19 cellular contexts compared by ENCODE assay signal in genomic region chr17:10026786-10027046, GRCh38.
DNase-seq lines count a peak whose midpoint lies in the region; ATAC-seq and TF ChIP-seq lines count a peak whose summit lies in the region.
"Had no signal": no experiment of that assay in that cellular context is flagged by ENCODE, and none has a peak within 500 bp of the region (broad histone marks: within the 10 kb centered on the region; RNA-seq: fewer than 3 reads in every experiment).

No MANE protein-coding gene starts in this region.

- ATAC-seq in heart left ventricle (no peak), GM21526 (IDR thresholded peaks at IDR 0.05; ENCODE audit: low FRiP score, unreplicated experiment) (no peak), GM21381 (IDR thresholded peaks at IDR 0.05; ENCODE audit: unreplicated experiment) (no peak)

- 83 to 89% (median 85%) methylated on average over 3 of the region's 3 CpGs for WGBS in heart left ventricle, 4 donors

- no peak for TF ChIP-seq POLR2A in heart left ventricle (IDR thresholded peaks at IDR 0.05)

- no peak overlapping the region for H3K4me3 ChIP-seq in left ventricle myocardium inferior
- H3K4me3 ChIP-seq in heart left ventricle = no peak overlapping the region
- H3K4me3 ChIP-seq: GM23338 had no signal

- H3K9me3 ChIP-seq in left ventricle myocardium inferior (replicated peaks) (no peaks in the 10 kb centered on the region), heart left ventricle (no peaks in the 10 kb centered on the region)

- peaks cover 61% of the 10 kb centered on the region for H3K4me1 Mint-ChIP-seq in brain
- H3K4me1 Mint-ChIP-seq in mesothelial cell of epicardium = peaks cover 32% of the 10 kb centered on the region
- H3K4me1 Mint-ChIP-seq: CD4-positive, alpha-beta memory T cell had no signal

- TF ChIP-seq CTCF in left ventricle myocardium inferior (IDR thresholded peaks at IDR 0.05; ENCODE audit: borderline replicate concordance) (no peak), heart left ventricle (IDR thresholded peaks at IDR 0.05) (no peak), brain (conservative IDR thresholded peaks at IDR 0.05) (no peak), mesothelial cell of epicardium (IDR thresholded peaks at IDR 0.05; ENCODE audit: unreplicated experiment) (no peak)

- H3K9me3 Mint-ChIP-seq in brain = peaks cover 0 to 6% (median 2%) of the 10 kb centered on the region in 5 experiments
- no peaks in the 10 kb centered on the region for H3K9me3 Mint-ChIP-seq in mesothelial cell of epicardium
- H3K9me3 Mint-ChIP-seq: CD4-positive, alpha-beta memory T cell; GM23338 had no signal

- H3K27me3 ChIP-seq in left ventricle myocardium inferior (ENCODE audit: low read depth) (no peaks in the 10 kb centered on the region), heart left ventricle (no peaks in the 10 kb centered on the region)

- no peaks in the 10 kb centered on the region for H3K36me3 ChIP-seq in left ventricle myocardium inferior
- peaks cover 0 to 13% (median 0%) of the 10 kb centered on the region in 9 donors for H3K36me3 ChIP-seq in heart left ventricle

- intact Hi-C loops in left ventricle myocardium inferior (cut with micrococcal nuclease) = no loop called here
- intact Hi-C loops in heart left ventricle (cut with DNase I) = loop anchor here in 1 of 10 donors (5.0 kb wide), 1 partner anchor 59 kb away; no protein-coding TSS in a partner anchor
- intact Hi-C loops in cardiac septum (cut with DNase I) = no loop called here

- DNase-seq in left ventricle myocardium inferior (no peak), heart left ventricle (no peak), mesothelial cell of epicardium (ENCODE audit: low spot score in 2 of 2, unreplicated experiment in 2 of 2) (no peak), cardiac septum (ENCODE audit: low spot score) (no peak)
- DNase-seq: 8988T; CD4-positive, alpha-beta memory T cell; DMS53; NCI-H187; NCI-H2107; NCI-H2227 treated with DMSO at 0.1 percent for 48 hours; NCI-H510A treated with DMSO at 0.1 percent for 48 hours; NCI-H774; OCI-M1; Right ventricle myocardium superior had no signal

- peak overlapping the region; percentile 91 to 100 (median 95) for H3K27ac Mint-ChIP-seq in brain
- peak overlapping the region; percentile 14 for H3K27ac Mint-ChIP-seq in mesothelial cell of epicardium
- H3K27ac Mint-ChIP-seq: CD4-positive, alpha-beta memory T cell had no signal

- H3K27me3 Mint-ChIP-seq in brain (peaks cover 6% of the 10 kb centered on the region), mesothelial cell of epicardium (ENCODE audit: low read depth) (no peaks in the 10 kb centered on the region)
- H3K27me3 Mint-ChIP-seq: CD4-positive, alpha-beta memory T cell had no signal

- H3K27ac ChIP-seq in left ventricle myocardium inferior (replicated peaks) (peak overlapping the region; percentile 19), heart left ventricle (no peak overlapping the region), temporal lobe (ENCODE audit: low read depth, low read length) (peak overlapping the region; percentile 88)

- H3K4me3 Mint-ChIP-seq in brain = peak overlapping the region in 3 of 5 experiments; percentile 82 to 94 (median 91)
- H3K4me3 Mint-ChIP-seq in mesothelial cell of epicardium = no peak overlapping the region
- H3K4me3 Mint-ChIP-seq: CD4-positive, alpha-beta memory T cell; GM23338 had no signal

- peaks cover 63% of the 10 kb centered on the region for H3K4me1 ChIP-seq in left ventricle myocardium inferior
- peaks cover 0 to 73% (median 18%) of the 10 kb centered on the region in 12 donors for H3K4me1 ChIP-seq in heart left ventricle

- H3K36me3 Mint-ChIP-seq in brain = no peaks in the 10 kb centered on the region
- H3K36me3 Mint-ChIP-seq in mesothelial cell of epicardium = no peaks in the 10 kb centered on the region
- H3K36me3 Mint-ChIP-seq: CD4-positive, alpha-beta memory T cell had no signal

Comparison
In these comparisons a context has a peak if more than half of its experiments do, and no peak if none do; other contexts are left out.
1. H3K27ac ChIP-seq: peak in left ventricle myocardium inferior (single experiment) and temporal lobe (single experiment); none in heart left ventricle (0 of 12).